28 cellular contexts compared by ENCODE assay signal in genomic region chr1:228497817-228498216, GRCh38.
"Had no signal": no experiment of that assay in that cellular context is flagged by ENCODE, and none has a peak within 500 bp of the region (broad histone marks: within the 10 kb centered on the region; RNA-seq: fewer than 3 reads in every experiment).

No MANE protein-coding gene starts in this region.

- H3K27ac ChIP-seq: brain microvascular endothelial cell, cardiac muscle cell, SJCRH30 had no signal

- ATAC-seq: activated T-cell treated with anti-CD3 and anti-CD28 coated beads, Interleukin-2, amount 50 U/mL, for 4 hours; Panc1 had no signal

- H3K36me3 ChIP-seq: cardiac muscle cell had no signal

- H3K4me3 ChIP-seq: cardiac muscle cell, SJCRH30 had no signal

- H3K4me1 ChIP-seq: SJCRH30 had no signal

- DNase-seq: activated B cell treated with CpG ODN at 0.5 μM for 24 hours; activated CD4-positive, alpha-beta T cell treated with anti-CD3 and anti-CD28 coated beads for 1 hour; activated CD4-positive, alpha-beta T cell treated with anti-CD3 and anti-CD28 coated beads, Interleukin-2, amount 10 ng/mL, durations not matched to agents 24 days and 14 days; activated CD4-positive, alpha-beta T cell treated with anti-CD3 and anti-CD28 coated beads, Interleukin-2, amount 50 U/mL, for 48 hours; activated gamma-delta T cell treated with Interleukin-2 at 50 U/mL for 16 hours; activated naive CD4-positive, alpha-beta T cell treated with anti-CD3 and anti-CD28 coated beads, Interleukin-2, amount 10 ng/mL, durations not matched to agents 7 days and 5 days; activated naive CD8-positive, alpha-beta T cell treated with anti-CD3 and anti-CD28 coated beads for 36 hours; activated T-cell treated with anti-CD3 and anti-CD28 coated beads, Interleukin-2, amount 50 U/mL, for 4 hours; brain microvascular endothelial cell; Kasumi-1; NCI-H1048; NCI-H146; NCI-H187 treated with DMSO at 0.1 percent for 48 hours; NCI-H2107; NCI-H2171 treated with DMSO at 0.1 percent for 48 hours; NCI-H226; NCI-H510A; NCI-H526 treated with DMSO at 0.1 percent for 48 hours; NCI-H82; NK-92 treated with Interleukin-12 subunit alpha and Interleukin-12 subunit beta, amount 100 ng/mL, for 24 hours; OCI-M1; Right ventricle myocardium superior; RPMI8226; SJCRH30; SK-N-SH; SW 1271 had no signal

- H3K9me3 ChIP-seq: SJCRH30, SK-N-SH had no signal

- H3K27me3 ChIP-seq: brain microvascular endothelial cell, SJCRH30 had no signal

- H3K4me3 Mint-ChIP-seq: activated B cell treated with CpG ODN at 0.5 μM for 24 hours; activated CD4-positive, alpha-beta T cell treated with anti-CD3 and anti-CD28 coated beads, Interleukin-2, amount 10 ng/mL, durations not matched to agents 24 days and 14 days; activated naive CD4-positive, alpha-beta T cell treated with anti-CD3 and anti-CD28 coated beads, Interleukin-2, amount 10 ng/mL, durations not matched to agents 7 days and 5 days; activated naive CD8-positive, alpha-beta T cell treated with anti-CD3 and anti-CD28 coated beads for 36 hours; activated T-cell treated with anti-CD3 and anti-CD28 coated beads, Interleukin-2, amount 50 U/mL, for 4 hours had no signal

- H3K27me3 Mint-ChIP-seq: activated B cell treated with CpG ODN at 0.5 μM for 24 hours; activated CD4-positive, alpha-beta T cell treated with anti-CD3 and anti-CD28 coated beads, Interleukin-2, amount 10 ng/mL, durations not matched to agents 24 days and 14 days; activated naive CD8-positive, alpha-beta T cell treated with anti-CD3 and anti-CD28 coated beads for 36 hours had no signal

- H3K9me3 Mint-ChIP-seq: activated B cell treated with CpG ODN at 0.5 μM for 24 hours; activated CD4-positive, alpha-beta T cell treated with anti-CD3 and anti-CD28 coated beads, Interleukin-2, amount 10 ng/mL, durations not matched to agents 24 days and 14 days; activated naive CD4-positive, alpha-beta T cell treated with anti-CD3 and anti-CD28 coated beads, Interleukin-2, amount 10 ng/mL, durations not matched to agents 7 days and 5 days; activated naive CD8-positive, alpha-beta T cell treated with anti-CD3 and anti-CD28 coated beads for 36 hours; activated T-cell treated with anti-CD3 and anti-CD28 coated beads, Interleukin-2, amount 50 U/mL, for 4 hours had no signal

- H3K27ac Mint-ChIP-seq: activated B cell treated with CpG ODN at 0.5 μM for 24 hours; activated CD4-positive, alpha-beta T cell treated with anti-CD3 and anti-CD28 coated beads, Interleukin-2, amount 10 ng/mL, durations not matched to agents 24 days and 14 days; activated naive CD4-positive, alpha-beta T cell treated with anti-CD3 and anti-CD28 coated beads, Interleukin-2, amount 10 ng/mL, durations not matched to agents 7 days and 5 days; activated naive CD8-positive, alpha-beta T cell treated with anti-CD3 and anti-CD28 coated beads for 36 hours had no signal
